Comparison of ENCODE assay signal across 8 cellular contexts in the genomic region with DNA sequence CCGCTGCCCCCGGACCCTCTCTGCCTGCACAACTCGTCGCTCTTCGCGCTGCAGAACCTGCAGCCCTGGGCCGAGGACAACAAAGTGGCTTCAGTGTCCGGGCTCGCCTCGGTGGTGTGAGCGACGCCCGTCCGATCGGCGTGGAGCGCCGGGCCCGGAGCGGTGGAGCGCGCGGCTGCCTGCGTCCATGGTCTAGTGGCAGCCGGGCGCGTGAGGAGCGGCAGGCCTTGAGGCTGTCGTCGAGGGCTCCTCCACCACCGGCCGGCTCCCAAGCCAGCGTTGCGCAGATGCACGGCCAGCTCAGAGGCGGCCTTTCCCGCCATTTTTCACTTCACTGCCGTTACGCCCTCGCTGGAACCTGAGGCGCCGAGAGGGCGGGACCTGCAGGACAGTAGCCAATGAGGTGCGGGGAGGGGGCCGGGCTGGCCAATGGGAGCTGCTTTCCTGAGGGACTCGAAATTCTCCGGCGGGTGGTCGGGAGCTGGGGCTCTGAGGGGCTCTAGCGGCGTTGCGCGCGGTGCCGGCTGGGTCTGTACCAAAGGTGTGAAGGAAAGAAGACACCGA. TPM values are rescaled to one million over a fixed set of nuclear protein-coding genes. Genes with fewer than 3 reads are reported as not detected.
DNase-seq lines count a peak whose midpoint lies in the region; ATAC-seq, FAIRE-seq and TF ChIP-seq lines count a peak whose summit lies in the region.

No MANE protein-coding gene starts in this region.

- H3K4me3 Mint-ChIP-seq in T-cell = peak overlapping the region; percentile 70 to 75 (median 74)

- no peak for TF ChIP-seq POLR2A in adrenal gland (IDR thresholded peaks at IDR 0.05)
- no peak for TF ChIP-seq POLR2A in ovary (IDR thresholded peaks at IDR 0.05)

- H3K4me1 Mint-ChIP-seq in T-cell = peaks cover 14 to 29% (median 21%) of the 10 kb centered on the region in 3 donors

- H3K4me1 ChIP-seq in adrenal gland (replicated peaks in 1 of 2) = peaks cover 0 to 18% of the 10 kb centered on the region in 2 donors
- H3K4me1 ChIP-seq in iPS-20b (ENCODE audit: insufficient read depth, low read length) = no peaks in the 10 kb centered on the region; the same call in 1 of the 2 replicates
- peaks cover 3% of the 10 kb centered on the region for H3K4me1 ChIP-seq in ovary (ENCODE audit: insufficient read depth)

- intact Hi-C loops in adrenal gland (cut with DNase I) = no loop called here
- intact Hi-C loops in ovary (cut with DNase I) = no loop called here

- H3K36me3 ChIP-seq in adrenal gland (replicated peaks in 1 of 2) (no peaks in the 10 kb centered on the region), iPS-20b (ENCODE audit: insufficient read depth, low read depth, low read length) (no peaks in the 10 kb centered on the region), ovary (no peaks in the 10 kb centered on the region)

- peaks cover 92% of the 10 kb centered on the region for H3K27me3 ChIP-seq in adrenal gland
- H3K27me3 ChIP-seq in iPS-20b (ENCODE audit: insufficient read depth, low read length) = peaks cover 100% of the 10 kb centered on the region
- peaks cover 18% of the 10 kb centered on the region for H3K27me3 ChIP-seq in ovary

- H3K27ac Mint-ChIP-seq in T-cell = no peak overlapping the region

- H3K36me3 Mint-ChIP-seq in T-cell = no peaks in the 10 kb centered on the region

- H3K9ac ChIP-seq in iPS-20b (ENCODE audit: low read depth, low read length) = no peak overlapping the region

- no peaks in the 10 kb centered on the region for H3K9me3 ChIP-seq in adrenal gland (replicated peaks in 1 of 3)
- H3K9me3 ChIP-seq in iPS-20b (ENCODE audit: insufficient read depth, low read depth, low read length) = peaks cover 10% of the 10 kb centered on the region
- no peaks in the 10 kb centered on the region for H3K9me3 ChIP-seq in ovary

- H3K27me3 Mint-ChIP-seq in T-cell = peaks cover 55 to 79% of the 10 kb centered on the region in 2 donors

- 1 to 7% (median 4%) methylated on average over 22 to 56 of the region's 56 CpGs for WGBS in adrenal gland, 4 donors
- WGBS in ovary, 3 donors = 1 to 5% (median 2%) methylated on average over 24 to 56 of the region's 56 CpGs

- CTCF ChIA-PET in T-cell (lab: Charles Lee) = interaction anchor here in 1 of 2 donors (0.5 kb wide), 1 partner anchor 369 kb away, joined by 3 read pairs; no protein-coding TSS in a partner anchor

- POLR2A ChIA-PET in T-cell (lab: Charles Lee) = no interaction called here

- no peak for TF ChIP-seq EP300 in ovary (IDR thresholded peaks at IDR 0.05)

- TF ChIP-seq CTCF in adrenal gland (IDR thresholded peaks at IDR 0.05) = no peak
- TF ChIP-seq CTCF in ovary (IDR thresholded peaks at IDR 0.05) = no peak

- ATAC-seq in GM18511 (IDR thresholded peaks at IDR 0.05; ENCODE audit: unreplicated experiment) (peak; percentile 63), T-cell (replicated peaks in 1 of 4) (peak; percentile 79 to 93 (median 83))

- no peak overlapping the region for H3K27ac ChIP-seq in adrenal gland
- no peak overlapping the region for H3K27ac ChIP-seq in iPS-20b (ENCODE audit: low read length)
- H3K27ac ChIP-seq in ovary = no peak overlapping the region

- H3K9me3 Mint-ChIP-seq in T-cell = no peaks in the 10 kb centered on the region

- DNase-seq in T-cell (peak in 33 of 34 experiments; percentile 18 to 75 (median 60)), adrenal gland (peak; percentile 52 to 88 (median 60)), RCC 7860 (ENCODE audit: low spot score) (no peak), ovary (no peak)
- peak; percentile 79 for DNase-seq in stimulated activated CD4-positive, alpha-beta T cell treated with anti-CD3 and anti-CD28 coated beads, Interleukin-12 subunit alpha, Interleukin-12 subunit beta, amount 100 ng/mL, for 4 hours
- no peak for DNase-seq in NK-92 treated with Interleukin-12 subunit alpha and Interleukin-12 subunit beta, amount 100 ng/mL, for 24 hours (lab: John Stamatoyannopoulos, UW)

- H3K4me3 ChIP-seq in adrenal gland (peak overlapping the region in 1 of 4 donors; percentile 39), iPS-20b (ENCODE audit: low read length) (peak overlapping the region; percentile 40; the same call in 1 of the 2 replicates), ovary (no peak overlapping the region)

- no peak for FAIRE-seq in RCC 7860 (lab: Jason Lieb, UNC)

RNA-seq across cellular contexts. Expression of a gene that starts 1.9 kb away (rescaled TPM):
- total RNA-seq in T-cell (under 1 TPM in 2 of 5 donors, not detected in 3; 0.28 to 0.46 TPM), adrenal gland (1 to 10 TPM in 3 of 8 donors, under 1 TPM in 1, not detected in 4; 0.46 to 3.9 (median 3.7) TPM), ovary (not detected)
- polyA plus RNA-seq in adrenal gland (10 to 100 TPM in 1 of 3 donors, 1 to 10 TPM in 1, under 1 TPM in 1; 0.75 to 22.8 (median 3.2) TPM), ovary (not detected)

RNA-seq across cellular contexts. Expression of a gene that starts 8.7 kb away (rescaled TPM):
- total RNA-seq in T-cell = 10 to 100 TPM; 17.6 to 34.3 (median 28.0) TPM
- total RNA-seq in adrenal gland = 10 to 100 TPM; 15.4 to 38.9 (median 20.6) TPM
- 10 to 100 TPM; 35.4 to 38.3 (median 37.2) TPM for polyA plus RNA-seq in adrenal gland
- total RNA-seq in ovary = 10 to 100 TPM in 5 of 7 donors, 1 to 10 TPM in 2; 9.3 to 24.3 (median 12.2) TPM
- polyA plus RNA-seq in ovary = 10 to 100 TPM; 14.9 to 23.4 TPM

RNA-seq across cellular contexts. Expression of a gene that starts 9.9 kb away (rescaled TPM):
- total RNA-seq in T-cell (under 1 TPM in 3 of 5 donors, not detected in 2; 0.33 to 0.76 (median 0.47) TPM), adrenal gland (under 1 TPM in 1 of 8 donors, not detected in 7; 0.31 TPM), ovary (1 to 10 TPM in 1 of 7 donors, under 1 TPM in 2, not detected in 4; 0.20 to 1.1 (median 0.24) TPM)
- polyA plus RNA-seq in adrenal gland (under 1 TPM in 2 of 3 donors, not detected in 1; 0.17 to 0.32 TPM), ovary (under 1 TPM in 1 of 2 donors, not detected in 1; 0.06 TPM)

RNA-seq across cellular contexts. Expression of a gene that starts 13.4 kb away (rescaled TPM):
- 100 to 1,000 TPM; 144 to 167 (median 149) TPM for total RNA-seq in T-cell
- 100 to 1,000 TPM in 5 of 8 donors, 10 to 100 TPM in 3; 88.5 to 122 (median 105) TPM for total RNA-seq in adrenal gland
- polyA plus RNA-seq in adrenal gland = 100 to 1,000 TPM; 118 to 527 (median 329) TPM
- total RNA-seq in ovary = 100 to 1,000 TPM in 1 of 7 donors, 10 to 100 TPM in 6; 57.1 to 101 (median 70.4) TPM
- polyA plus RNA-seq in ovary = 10 to 100 TPM; 65.8 to 87.1 TPM

RNA-seq across cellular contexts. Expression of a gene that starts 13.6 kb away (rescaled TPM):
- total RNA-seq in T-cell = 10 to 100 TPM; 25.1 to 45.2 (median 38.3) TPM
- 10 to 100 TPM; 19.1 to 47.4 (median 36.7) TPM for total RNA-seq in adrenal gland
- 10 to 100 TPM; 25.6 to 42.0 (median 29.0) TPM for polyA plus RNA-seq in adrenal gland
- 10 to 100 TPM; 28.7 to 47.6 (median 36.4) TPM for total RNA-seq in ovary
- polyA plus RNA-seq in ovary = 10 to 100 TPM; 37.5 to 38.9 TPM

Comparison
In these comparisons a context has a peak if more than half of its experiments do, and no peak if none do; other contexts are left out.
1. DNase-seq: peak in T-cell (33 of 34), adrenal gland (7 of 7) and stimulated activated CD4-positive, alpha-beta T cell treated with anti-CD3 and anti-CD28 coated beads, Interleukin-12 subunit alpha, Interleukin-12 subunit beta, amount 100 ng/mL, for 4 hours (single experiment); none in RCC 7860 (single experiment), NK-92 treated with Interleukin-12 subunit alpha and Interleukin-12 subunit beta, amount 100 ng/mL, for 24 hours (single experiment) and ovary (0 of 5).